In genomic region chrX:5852941-5853340, GRCh38 we compare ENCODE assay signal across 26 cellular contexts.
DNase-seq lines count a peak whose midpoint lies in the region; ATAC-seq, FAIRE-seq and TF ChIP-seq lines count a peak whose summit lies in the region.
"Had no signal": no experiment of that assay in that cellular context is flagged by ENCODE, and none has a peak within 500 bp of the region (broad histone marks: within the 10 kb centered on the region; RNA-seq: fewer than 3 reads in every experiment).

No MANE protein-coding gene starts in this region.

- no peaks in the 10 kb centered on the region for H3K9me3 Mint-ChIP-seq in nephron
- H3K9me3 Mint-ChIP-seq in activated naive CD4-positive, alpha-beta T cell treated with anti-CD3 and anti-CD28 coated beads for 36 hours, result no peaks in the 10 kb centered on the region
- H3K9me3 Mint-ChIP-seq: CD4-positive, alpha-beta T cell; GM23338 had no signal

- FAIRE-seq in A549 (lab: Jason Lieb, UNC), result peak; percentile 32
- FAIRE-seq: A204.1, D721Med, GM12878, GM19239, H54 had no signal

- no peak for TF ChIP-seq POLR2A in A549 (IDR thresholded peaks at IDR 0.05; ENCODE audit: low read length)

- no peaks in the 10 kb centered on the region for H3K9me3 ChIP-seq in A549
- no peaks in the 10 kb centered on the region for H3K9me3 ChIP-seq in SJCRH30 (replicated peaks)
- H3K9me3 ChIP-seq: BE2C; BLaER1 treated with 17β-estradiol and CSF1 and Interleukin-3, amounts not matched to agents 10 nM and 100 nM; HAP-1 had no signal

- H3K4me2 ChIP-seq in A549, result no peak overlapping the region
- H3K4me2 ChIP-seq: BLaER1 treated with 17β-estradiol and CSF1 and Interleukin-3, amounts not matched to agents 10 nM and 100 nM; GM23338 had no signal

- no peaks in the 10 kb centered on the region for H3K27me3 ChIP-seq in SJCRH30
- H3K27me3 ChIP-seq: BE2C; BLaER1 treated with 17β-estradiol and CSF1 and Interleukin-3, amounts not matched to agents 10 nM and 100 nM had no signal

- DNase-seq in A549 (ENCODE audit: low read depth in 1 of 2, low spot score in 1 of 2) (no peak), SJCRH30 (peak; percentile 77 to 90)
- no peak for DNase-seq in stimulated activated CD4-positive, alpha-beta T cell treated with anti-CD3 and anti-CD28 coated beads, Interleukin-12 subunit alpha, Interleukin-12 subunit beta, amount 100 ng/mL, for 4 hours
- no peak for DNase-seq in activated T-cell treated with anti-CD3 and anti-CD28 coated beads, Interleukin-2, amount 50 U/mL, for 1 hour
- DNase-seq in activated naive CD4-positive, alpha-beta T cell treated with anti-CD3 and anti-CD28 coated beads for 36 hours, result no peak
- DNase-seq: ACHN; AML-193; BE2C; CD4-positive, alpha-beta T cell; CD8-positive, alpha-beta memory T cell; DMS 273 treated with DMSO at 0.1 percent for 48 hours; DMS79; EL; GDM1; HFFc6 had no signal

- H3K27ac Mint-ChIP-seq in nephron, result peak overlapping the region; percentile 45 to 85 (median 63)
- no peak overlapping the region for H3K27ac Mint-ChIP-seq in activated naive CD4-positive, alpha-beta T cell treated with anti-CD3 and anti-CD28 coated beads for 36 hours
- H3K27ac Mint-ChIP-seq: CD14-positive monocyte; CD4-positive, alpha-beta T cell; CD8-positive, alpha-beta memory T cell; GM23338; HFFc6 had no signal

- CTCF ChIA-PET in A549 (lab: Yijun Ruan, JAX), result no interaction called here
- CTCF ChIA-PET in activated naive CD4-positive, alpha-beta T cell treated with anti-CD3 and anti-CD28 coated beads for 36 hours (lab: Charles Lee), result no interaction called here

- H3K4me3 ChIP-seq in A549 (no peak overlapping the region), SJCRH30 (no peak overlapping the region)
- H3K4me3 ChIP-seq: BLaER1 treated with 17β-estradiol and CSF1 and Interleukin-3, amounts not matched to agents 10 nM and 100 nM; GM12878; GM23338; HAP-1 had no signal

- H3K4me1 ChIP-seq in A549 (no peaks in the 10 kb centered on the region), SJCRH30 (peaks cover 41% of the 10 kb centered on the region)
- H3K4me1 ChIP-seq: BE2C, HAP-1 had no signal

- H3K4me3 Mint-ChIP-seq in nephron, result peak overlapping the region in 1 of 3 experiments; percentile 57
- no peak overlapping the region for H3K4me3 Mint-ChIP-seq in activated naive CD4-positive, alpha-beta T cell treated with anti-CD3 and anti-CD28 coated beads for 36 hours
- H3K4me3 Mint-ChIP-seq: CD14-positive monocyte; CD4-positive, alpha-beta T cell; CD8-positive, alpha-beta memory T cell; GM23338; HFFc6 had no signal

- TF ChIP-seq EP300 in A549 (IDR thresholded peaks at IDR 0.05), result no peak

- H3K27me3 Mint-ChIP-seq in nephron (ENCODE audit: low read depth), result no peaks in the 10 kb centered on the region
- H3K27me3 Mint-ChIP-seq in activated naive CD4-positive, alpha-beta T cell treated with anti-CD3 and anti-CD28 coated beads for 36 hours (ENCODE audit: low read depth), result no peaks in the 10 kb centered on the region
- H3K27me3 Mint-ChIP-seq: CD4-positive, alpha-beta T cell; CD8-positive, alpha-beta memory T cell had no signal

- peaks cover 27% of the 10 kb centered on the region for H3K4me1 Mint-ChIP-seq in nephron
- H3K4me1 Mint-ChIP-seq in activated naive CD4-positive, alpha-beta T cell treated with anti-CD3 and anti-CD28 coated beads for 36 hours (ENCODE audit: low read depth), result no peaks in the 10 kb centered on the region
- H3K4me1 Mint-ChIP-seq: CD8-positive, alpha-beta memory T cell had no signal

- POLR2A ChIA-PET in A549 (lab: Yijun Ruan, JAX), result no interaction called here

- TF ChIP-seq RAD21 in A549 (conservative IDR thresholded peaks at IDR 0.05 in 1 of 2, IDR thresholded peaks at IDR 0.05 in 1 of 2), result no peak

- no peak for ATAC-seq in A549
- ATAC-seq: GM12878, GM23338 had no signal

- intact Hi-C loops in activated naive CD4-positive, alpha-beta T cell treated with anti-CD3 and anti-CD28 coated beads for 36 hours (cut with micrococcal nuclease), result no loop called here

- H3K36me3 ChIP-seq in SJCRH30, result no peaks in the 10 kb centered on the region
- H3K36me3 ChIP-seq: BE2C; BLaER1 treated with 17β-estradiol and CSF1 and Interleukin-3, amounts not matched to agents 10 nM and 100 nM; HAP-1 had no signal

- H3K27ac ChIP-seq in A549 (no peak overlapping the region), SJCRH30 (peak overlapping the region; percentile 89)
- H3K27ac ChIP-seq: 22Rv1; BLaER1 treated with 17β-estradiol and CSF1 and Interleukin-3, amounts not matched to agents 10 nM and 100 nM had no signal

- no peaks in the 10 kb centered on the region for H3K36me3 Mint-ChIP-seq in nephron (ENCODE audit: low read depth)
- H3K36me3 Mint-ChIP-seq in activated naive CD4-positive, alpha-beta T cell treated with anti-CD3 and anti-CD28 coated beads for 36 hours (ENCODE audit: low read depth), result no peaks in the 10 kb centered on the region
- H3K36me3 Mint-ChIP-seq: CD14-positive monocyte; CD8-positive, alpha-beta memory T cell had no signal

- 0% methylated on average over 2 of the region's 2 CpGs for WGBS in A549 (ENCODE audit: missing lambda C conversion rate)

- TF ChIP-seq CTCF in A549 (IDR thresholded peaks at IDR 0.05) (no peak), nephron (IDR thresholded peaks at IDR 0.05; ENCODE audit: unreplicated experiment in 3 of 3) (no peak)

TF ChIP-seq in A549, 52 proteins besides CTCF, POLR2A, EP300 and RAD21:
- TF ChIP-seq KDM1A (IDR thresholded peaks at IDR 0.05; ENCODE audit: low read depth), result no peak
- TF ChIP-seq ELK1 (IDR thresholded peaks at IDR 0.05; ENCODE audit: low read depth, low read length), result no peak
- no peak for TF ChIP-seq KDM5A (IDR thresholded peaks at IDR 0.05)
- TF ChIP-seq E2F6 (IDR thresholded peaks at IDR 0.05; ENCODE audit: borderline replicate concordance, low read depth), result no peak

Comparison
In these comparisons a context has a peak if more than half of its experiments do, and no peak if none do; other contexts are left out.
1. DNase-seq: peak in SJCRH30 (2 of 2); none in A549 (0 of 2), stimulated activated CD4-positive, alpha-beta T cell treated with anti-CD3 and anti-CD28 coated beads, Interleukin-12 subunit alpha, Interleukin-12 subunit beta, amount 100 ng/mL, for 4 hours (single experiment), activated T-cell treated with anti-CD3 and anti-CD28 coated beads, Interleukin-2, amount 50 U/mL, for 1 hour (single experiment) and activated naive CD4-positive, alpha-beta T cell treated with anti-CD3 and anti-CD28 coated beads for 36 hours (single experiment).